In genomic region chr6:25411316-25411961, GRCh38 we compare ENCODE assay signal across 19 cellular contexts.
A peak's percentile ranks its signal among the peaks of the same experiment; 100 is the strongest.
DNase-seq lines count a peak whose midpoint lies in the region; ATAC-seq, FAIRE-seq and TF ChIP-seq lines count a peak whose summit lies in the region.
"Had no signal": no experiment of that assay in that cellular context is flagged by ENCODE, and none has a peak within 500 bp of the region (broad histone marks: within the 10 kb centered on the region; RNA-seq: fewer than 3 reads in every experiment).

No MANE protein-coding gene starts in this region.

- ATAC-seq in GM19463 (IDR thresholded peaks at IDR 0.05; ENCODE audit: unreplicated experiment): peak; percentile 38
- no peak for ATAC-seq in HG02798 (IDR thresholded peaks at IDR 0.05; ENCODE audit: poor library complexity, unreplicated experiment)
- ATAC-seq: CD8-positive, alpha-beta T cell had no signal

- H3K4me2 ChIP-seq in hepatocyte (peak overlapping the region; percentile 60), neural progenitor cell (no peak overlapping the region)

- no peaks in the 10 kb centered on the region for H3K36me3 Mint-ChIP-seq in neural progenitor cell
- H3K36me3 Mint-ChIP-seq: CD8-positive, alpha-beta T cell had no signal

- H3K27ac Mint-ChIP-seq in neural progenitor cell: no peak overlapping the region
- H3K27ac Mint-ChIP-seq: CD8-positive, alpha-beta T cell; dendritic cell treated with granulocyte-macrophage colony-stimulating factor and Interleukin-4, amounts not matched to agents 40 ng/mL and 50 ng/mL, for 4 days had no signal

- H3K27me3 Mint-ChIP-seq in neural progenitor cell (ENCODE audit: insufficient read depth, low read depth): peaks cover 2% of the 10 kb centered on the region
- H3K27me3 Mint-ChIP-seq: dendritic cell treated with granulocyte-macrophage colony-stimulating factor and Interleukin-4, amounts not matched to agents 40 ng/mL and 50 ng/mL, for 4 days had no signal

- H3K27me3 ChIP-seq in hepatocyte: no peaks in the 10 kb centered on the region
- no peaks in the 10 kb centered on the region for H3K27me3 ChIP-seq in neural progenitor cell
- H3K27me3 ChIP-seq: SJCRH30, vagina had no signal

- no peaks in the 10 kb centered on the region for H3K9me3 Mint-ChIP-seq in neural progenitor cell
- H3K9me3 Mint-ChIP-seq: CD8-positive, alpha-beta T cell; dendritic cell treated with granulocyte-macrophage colony-stimulating factor and Interleukin-4, amounts not matched to agents 40 ng/mL and 50 ng/mL, for 4 days had no signal

- TF ChIP-seq POLR2A in GM12892 (IDR thresholded peaks at IDR 0.05; ENCODE audit: low read depth, low read length): no peak

- DNase-seq in GM12892 (ENCODE audit: insufficient read length) (no peak), NCI-H146 treated with DMSO at 0.1 percent for 48 hours (lab: John Stamatoyannopoulos, UW; ENCODE audit: unreplicated experiment) (peak; percentile 83), hepatocyte (ENCODE audit: low spot score) (no peak), GM19240 (ENCODE audit: insufficient read length, low spot score) (no peak), neural progenitor cell (ENCODE audit: low spot score) (no peak), T-helper 2 cell (no peak)
- DNase-seq: activated CD4-positive, alpha-beta T cell treated with anti-CD3 and anti-CD28 coated beads for 48 hours; activated CD8-positive, alpha-beta memory T cell treated with anti-CD3 and anti-CD28 coated beads, Interleukin-2, amount 50 U/mL, for 48 hours; activated naive CD4-positive, alpha-beta T cell treated with Interleukin-2 at 50 U/mL for 16 hours; CD8-positive, alpha-beta T cell; NCI-H1694 treated with DMSO at 0.1 percent for 48 hours; OCI-M1; SJCRH30; stimulated activated CD4-positive, alpha-beta T cell treated with anti-CD3 and anti-CD28 coated beads, Interleukin-2, amount 100 ng/mL, for 48 hours; substantia nigra had no signal

- H3K4me3 Mint-ChIP-seq in neural progenitor cell: no peak overlapping the region
- H3K4me3 Mint-ChIP-seq: CD8-positive, alpha-beta T cell; dendritic cell treated with granulocyte-macrophage colony-stimulating factor and Interleukin-4, amounts not matched to agents 40 ng/mL and 50 ng/mL, for 4 days had no signal

- no peaks in the 10 kb centered on the region for H4K20me1 ChIP-seq in hepatocyte (ENCODE audit: insufficient read depth, poor library complexity, severe bottlenecking)
- H4K20me1 ChIP-seq in neural progenitor cell (ENCODE audit: low read depth): no peaks in the 10 kb centered on the region

- H3K4me1 ChIP-seq in hepatocyte (ENCODE audit: insufficient read depth) (peaks cover 13% of the 10 kb centered on the region), neural progenitor cell (peaks cover 11% of the 10 kb centered on the region)
- H3K4me1 ChIP-seq: SJCRH30 had no signal

- H3K9me3 ChIP-seq in hepatocyte (ENCODE audit: low read depth) (no peaks in the 10 kb centered on the region), neural progenitor cell (ENCODE audit: low read depth) (no peaks in the 10 kb centered on the region)
- H3K9me3 ChIP-seq: SJCRH30, vagina had no signal

- H2AFZ ChIP-seq in hepatocyte (no peak overlapping the region), neural progenitor cell (replicated peaks) (no peak overlapping the region)

- H3K79me2 ChIP-seq in hepatocyte (peaks cover 95% of the 10 kb centered on the region), neural progenitor cell (ENCODE audit: low read depth) (no peaks in the 10 kb centered on the region)

- WGBS in hepatocyte (ENCODE audit: low lambda C conversion rate, missing lambda C conversion rate): 79% methylated on average over 7 of the region's 7 CpGs

- no peaks in the 10 kb centered on the region for H3F3A ChIP-seq in neural progenitor cell (ENCODE audit: low read depth)

- no peak overlapping the region for H3K4me3 ChIP-seq in hepatocyte
- no peak overlapping the region for H3K4me3 ChIP-seq in neural progenitor cell
- H3K4me3 ChIP-seq: SJCRH30, vagina had no signal

- H3K27ac ChIP-seq in hepatocyte: peak overlapping the region; percentile 7
- H3K27ac ChIP-seq in neural progenitor cell: no peak overlapping the region
- H3K27ac ChIP-seq: SJCRH30, vagina had no signal

- TF ChIP-seq CTCF in hepatocyte (IDR thresholded peaks at IDR 0.05; ENCODE audit: poor library complexity) (no peak), neural progenitor cell (IDR thresholded peaks at IDR 0.05) (no peak)

- peaks cover 4% of the 10 kb centered on the region for H3K4me1 Mint-ChIP-seq in neural progenitor cell

- H3K36me3 ChIP-seq in hepatocyte (replicated peaks; ENCODE audit: insufficient read depth, low read depth) (no peaks in the 10 kb centered on the region), neural progenitor cell (no peaks in the 10 kb centered on the region)
- H3K36me3 ChIP-seq: SJCRH30, vagina had no signal

- H3K9me2 ChIP-seq in hepatocyte (replicated peaks; ENCODE audit: insufficient read depth): no peaks in the 10 kb centered on the region

- H3K9ac ChIP-seq in neural progenitor cell: no peak overlapping the region

- FAIRE-seq in GM12892 (lab: Jason Lieb, UNC): peak; percentile 38
